In genomic region chr13:103324641-103325040, GRCh38 we compare ENCODE assay signal across 21 cellular contexts.
"Had no signal": no experiment of that assay in that cellular context is flagged by ENCODE, and none has a peak within 500 bp of the region (broad histone marks: within the 10 kb centered on the region; RNA-seq: fewer than 3 reads in every experiment).

No MANE protein-coding gene starts in this region.

- H3K27me3 ChIP-seq: esophagus squamous epithelium, foreskin keratinocyte, heart left ventricle, ovary, right atrium auricular region, sigmoid colon, testis, tibial nerve, upper lobe of right lung, vagina had no signal

- H3K4me1 ChIP-seq: esophagus squamous epithelium, foreskin keratinocyte, heart left ventricle, right atrium auricular region, sigmoid colon, testis, tibial nerve, upper lobe of right lung, vagina had no signal

- DNase-seq: dermis blood vessel endothelial cell; esophagus squamous epithelium; foreskin keratinocyte; heart left ventricle; hippocampal formation; left colon; left ventricle myocardium superior; mesendoderm; naive thymus-derived CD8-positive, alpha-beta T cell; ovary; sigmoid colon; stimulated activated CD4-positive, alpha-beta T cell treated with anti-CD3 and anti-CD28 coated beads, Interleukin-2, amount 100 ng/mL, for 24 hours; stimulated activated CD4-positive, alpha-beta T cell treated with anti-CD3 and anti-CD28 coated beads, Interleukin-4, amount 100 ng/mL, for 4 hours; stimulated activated naive B cell treated with anti-CD40 and anti-IgM and Interleukin-4, amounts not matched to agents 10 μg/mL and 1 μg/mL and 100 μg/mL, for 72 hours; stimulated activated naive CD8-positive, alpha-beta T cell treated with anti-CD3 and anti-CD28 coated beads, Interleukin-15, amount 100 ng/mL, for 72 hours; testis; upper lobe of right lung had no signal

- H3K4me3 ChIP-seq: esophagus squamous epithelium, heart left ventricle, ovary, right atrium auricular region, sigmoid colon, skin epidermis, testis, tibial nerve, upper lobe of right lung, vagina had no signal

- ATAC-seq: foreskin keratinocyte; heart left ventricle; left colon; left ventricle myocardium superior; naive thymus-derived CD8-positive, alpha-beta T cell; stimulated activated naive B cell treated with anti-CD40 and anti-IgM and Interleukin-4, amounts not matched to agents 10 μg/mL and 1 μg/mL and 100 μg/mL, for 72 hours; stimulated activated naive CD8-positive, alpha-beta T cell treated with anti-CD3 and anti-CD28 coated beads, Interleukin-15, amount 100 ng/mL, for 72 hours; upper lobe of right lung had no signal

- H3K36me3 Mint-ChIP-seq: naive thymus-derived CD8-positive, alpha-beta T cell; stimulated activated naive B cell treated with anti-CD40 and anti-IgM and Interleukin-4, amounts not matched to agents 10 μg/mL and 1 μg/mL and 100 μg/mL, for 72 hours had no signal

- H3K27ac Mint-ChIP-seq: naive thymus-derived CD8-positive, alpha-beta T cell; stimulated activated naive B cell treated with anti-CD40 and anti-IgM and Interleukin-4, amounts not matched to agents 10 μg/mL and 1 μg/mL and 100 μg/mL, for 72 hours; stimulated activated naive CD8-positive, alpha-beta T cell treated with anti-CD3 and anti-CD28 coated beads, Interleukin-15, amount 100 ng/mL, for 72 hours had no signal

- H3K9me3 ChIP-seq: esophagus squamous epithelium, heart left ventricle, ovary, right atrium auricular region, sigmoid colon, testis, upper lobe of right lung, vagina had no signal

- H3K4me1 Mint-ChIP-seq: naive thymus-derived CD8-positive, alpha-beta T cell; stimulated activated naive B cell treated with anti-CD40 and anti-IgM and Interleukin-4, amounts not matched to agents 10 μg/mL and 1 μg/mL and 100 μg/mL, for 72 hours; stimulated activated naive CD8-positive, alpha-beta T cell treated with anti-CD3 and anti-CD28 coated beads, Interleukin-15, amount 100 ng/mL, for 72 hours had no signal

- H3K27me3 Mint-ChIP-seq: naive thymus-derived CD8-positive, alpha-beta T cell; stimulated activated naive B cell treated with anti-CD40 and anti-IgM and Interleukin-4, amounts not matched to agents 10 μg/mL and 1 μg/mL and 100 μg/mL, for 72 hours; stimulated activated naive CD8-positive, alpha-beta T cell treated with anti-CD3 and anti-CD28 coated beads, Interleukin-15, amount 100 ng/mL, for 72 hours had no signal

- H3K27ac ChIP-seq: esophagus squamous epithelium, foreskin keratinocyte, heart left ventricle, ovary, right atrium auricular region, sigmoid colon, skin epidermis, testis, tibial nerve, upper lobe of right lung, vagina had no signal

- H3K4me3 Mint-ChIP-seq: naive thymus-derived CD8-positive, alpha-beta T cell; stimulated activated naive B cell treated with anti-CD40 and anti-IgM and Interleukin-4, amounts not matched to agents 10 μg/mL and 1 μg/mL and 100 μg/mL, for 72 hours; stimulated activated naive CD8-positive, alpha-beta T cell treated with anti-CD3 and anti-CD28 coated beads, Interleukin-15, amount 100 ng/mL, for 72 hours had no signal

- H3K36me3 ChIP-seq: esophagus squamous epithelium, heart left ventricle, ovary, right atrium auricular region, sigmoid colon, tibial nerve, upper lobe of right lung, vagina had no signal
